In genomic region chr19:1273263-1274041, GRCh38 we compare ENCODE assay signal across 10 cellular contexts. TPM values are rescaled to one million over a fixed set of nuclear protein-coding genes. Genes with fewer than 3 reads are reported as not detected.
A peak's percentile ranks its signal among the peaks of the same experiment; 100 is the strongest.
DNase-seq lines count a peak whose midpoint lies in the region; ATAC-seq, FAIRE-seq and TF ChIP-seq lines count a peak whose summit lies in the region.
"Had no signal": no experiment of that assay in that cellular context is flagged by ENCODE, and none has a peak within 500 bp of the region (broad histone marks: within the 10 kb centered on the region; RNA-seq: fewer than 3 reads in every experiment).

No MANE protein-coding gene starts in this region.

- H3K4me2 ChIP-seq in A549: 0 out of 3 replicates have a peak overlapping the region, but pooled peaks have one; percentile 99
- peak overlapping the region; percentile 85; the same call in 1 of the 2 replicates for H3K4me2 ChIP-seq in GM12878 (ENCODE audit: control insufficient read depth, insufficient read depth)

- H3K4me1 ChIP-seq in A549: peaks cover 47% of the 10 kb centered on the region
- peaks cover 30% of the 10 kb centered on the region for H3K4me1 ChIP-seq in GM12878 (ENCODE audit: control insufficient read depth, insufficient read depth, low read length)
- peaks cover 39% of the 10 kb centered on the region for H3K4me1 ChIP-seq in mesodermal cell (ENCODE audit: control insufficient read depth, insufficient read depth, low read length, poor library complexity, severe bottlenecking)

- BruUV-seq in GM12878 (replicated peaks; lab: Mats Ljungman, UMichigan): no TSS peak

- no peak for TF ChIP-seq RAD21 in A549 (conservative IDR thresholded peaks at IDR 0.05 in 1 of 2, IDR thresholded peaks at IDR 0.05 in 1 of 2)
- no peak for TF ChIP-seq RAD21 in GM12878 (IDR thresholded peaks at IDR 0.05; ENCODE audit: insufficient read depth, low read depth, low read length)

- TF ChIP-seq EP300 in A549 (IDR thresholded peaks at IDR 0.05) (no peak), GM12878 (IDR thresholded peaks at IDR 0.05; ENCODE audit: borderline replicate concordance in 1 of 2, control insufficient read depth in 1 of 2, low read depth in 2 of 2, low read length in 2 of 2) (no peak)

- no peak for FAIRE-seq in A549 (lab: Jason Lieb, UNC)
- no peak for FAIRE-seq in GM12878 (lab: Jason Lieb, UNC)

- no peak overlapping the region for H3K27ac ChIP-seq in A549
- H3K27ac ChIP-seq in HL-60 (replicated peaks): peak overlapping the region; percentile 100
- H3K27ac ChIP-seq in GM12878 (ENCODE audit: control insufficient read depth, insufficient read depth): no peak overlapping the region
- peak overlapping the region; percentile 99 for H3K27ac ChIP-seq in mesodermal cell (ENCODE audit: low read depth, low read length, severe bottlenecking)

- H3K4me3 ChIP-seq in A549 (no peak overlapping the region), HL-60 (replicated peaks; ENCODE audit: insufficient read depth, low read length) (peak overlapping the region; percentile 61), GM12878 (no peak overlapping the region), mesodermal cell (ENCODE audit: extremely low read depth, insufficient read depth, low read length, poor library complexity, severe bottlenecking) (no peak overlapping the region)
- H3K4me3 ChIP-seq: ovary had no signal

- POLR2A ChIA-PET in A549 (lab: Yijun Ruan, JAX): interaction anchor here (0.6 to 0.8 kb wide), 2 partner anchors 21 to 171 kb away, joined by 4 to 6 read pairs; no protein-coding TSS in a partner anchor
- POLR2A ChIA-PET in GM12878 (lab: Charles Lee): interaction anchor here (0.6 to 1.7 kb wide), 4 partner anchors 10 to 30 kb away, joined by 3 to 8 read pairs (median 4); no protein-coding TSS in a partner anchor

- no peak overlapping the region; the same call in 1 of the 2 replicates for H3K9ac ChIP-seq in GM12878 (ENCODE audit: control insufficient read depth, insufficient read depth, low read length)

- no peak for TF ChIP-seq POLR2A in A549 (IDR thresholded peaks at IDR 0.05; ENCODE audit: low read length)
- peak; percentile 77 for TF ChIP-seq POLR2A in GM12878 (IDR thresholded peaks at IDR 0.05; ENCODE audit: low read depth, low read length)

- no peaks in the 10 kb centered on the region; the same call in 1 of the 2 replicates for H4K20me1 ChIP-seq in GM12878 (ENCODE audit: control insufficient read depth, insufficient read depth)

- peaks cover 34 to 40% of the 10 kb centered on the region in 2 experiments for H3K36me3 ChIP-seq in GM12878 (ENCODE audit: control insufficient read depth in 2 of 2, insufficient read depth in 2 of 2, low read length in 1 of 2)
- H3K36me3 ChIP-seq in mesodermal cell (ENCODE audit: control insufficient read depth, insufficient read depth, low read length): peaks cover 61% of the 10 kb centered on the region
- H3K36me3 ChIP-seq: ovary had no signal

- H3K9me3 ChIP-seq in A549: no peaks in the 10 kb centered on the region
- H3K9me3 ChIP-seq in GM12878 (replicated peaks; ENCODE audit: control insufficient read depth, insufficient read depth, low read length): no peaks in the 10 kb centered on the region
- H3K9me3 ChIP-seq in mesodermal cell (ENCODE audit: control insufficient read depth, low read length): no peaks in the 10 kb centered on the region
- H3K9me3 ChIP-seq: ovary had no signal

- 95% methylated on average over 18 of the region's 25 CpGs for WGBS in A549 (ENCODE audit: missing lambda C conversion rate)
- 95% methylated on average over 23 of the region's 25 CpGs for WGBS in GM12878 (ENCODE audit: insufficient coverage, insufficient replicate concordance, low lambda C conversion rate, missing lambda C conversion rate)
- 95 to 99% methylated on average over 24 to 25 of the region's 25 CpGs for WGBS in mesodermal cell (ENCODE audit: insufficient coverage in 2 of 2), 2 experiments

- intact Hi-C loops in GM12878 (cut with micrococcal nuclease; ENCODE audit: unreplicated experiment): no loop called here

- H3K27me3 ChIP-seq in HL-60 (ENCODE audit: insufficient read depth, poor library complexity, severe bottlenecking) (no peaks in the 10 kb centered on the region), GM12878 (replicated peaks in 1 of 2; ENCODE audit: control insufficient read depth in 2 of 2, insufficient read depth in 2 of 2, low read length in 1 of 2) (no peaks in the 10 kb centered on the region)
- H3K27me3 ChIP-seq: ovary had no signal

- CTCF ChIA-PET in A549 (lab: Yijun Ruan, JAX) (interaction anchor here (5.3 kb wide), 1 partner anchor 29 kb away, joined by 39 read pairs; no protein-coding TSS in a partner anchor), GM12878 (lab: Yijun Ruan, JAX) (interaction anchor here (0.6 to 4.0 kb wide), 3 partner anchors 29 to 135 kb away, joined by 3 to 32 read pairs (median 6); no protein-coding TSS in a partner anchor)

- in situ Hi-C loops in GM12878 (cut with MboI): no loop called here

- H2AFZ ChIP-seq in GM12878 (ENCODE audit: control insufficient read depth, low read depth, low read length): no peak overlapping the region

- SMC1A ChIA-PET in GM12878 (lab: Charles Lee; ENCODE audit: uncharacterized antibody, unreplicated experiment): interaction anchor here (0.9 kb wide), 1 partner anchor 29 kb away, joined by 4 read pairs; no protein-coding TSS in a partner anchor

- DNase-seq in A549 (ENCODE audit: low read depth in 1 of 2, low spot score in 1 of 2): no peak
- peak; percentile 75 to 96 for DNase-seq in HL-60 (ENCODE audit: low read depth in 1 of 2, low spot score in 1 of 2)
- DNase-seq in GM12878 (ENCODE audit: low read depth, low spot score): no peak
- no peak for DNase-seq in NCI-H187 treated with DMSO at 0.1 percent for 48 hours (lab: John Stamatoyannopoulos, UW)
- DNase-seq in NCI-H146 treated with DMSO at 0.1 percent for 48 hours (lab: John Stamatoyannopoulos, UW; ENCODE audit: unreplicated experiment): no peak
- DNase-seq: SHP77 treated with DMSO at 0.1 percent for 48 hours had no signal

- RAD21 ChIA-PET in GM12878 (lab: Charles Lee; ENCODE audit: unreplicated experiment): interaction anchor here (3.9 kb wide), 1 partner anchor 29 kb away, joined by 29 read pairs; no protein-coding TSS in a partner anchor

- H3K79me2 ChIP-seq in GM12878 (ENCODE audit: control insufficient read depth, insufficient read depth, low read length): peaks cover 70% of the 10 kb centered on the region

- TF ChIP-seq CTCF in A549 (IDR thresholded peaks at IDR 0.05) (no peak), HL-60 (IDR thresholded peaks at IDR 0.05; ENCODE audit: insufficient read depth, low read length) (no peak), GM12878 (IDR thresholded peaks at IDR 0.05 in 2 of 3, conservative IDR thresholded peaks at IDR 0.05 in 1 of 3; ENCODE audit: control insufficient read depth in 2 of 3, extremely low read depth in 1 of 3, insufficient read depth in 1 of 3, low read depth in 3 of 3, low read length in 3 of 3) (no peak)

- ATAC-seq in A549 (no peak), GM12878 (no peak), GM19351 (IDR thresholded peaks at IDR 0.05; ENCODE audit: unreplicated experiment) (no peak), HG02763 (IDR thresholded peaks at IDR 0.05; ENCODE audit: unreplicated experiment) (no peak)

RNA-seq across cellular contexts. Expression of gene FAM174C, which starts 1.9 kb away (rescaled TPM):
- polyA plus RNA-seq in A549 (2011; rRNA removed) (22.7 and 24.8 TPM in 2 replicates), A549 (2017; fragmentation: RNase III; extraction: RNeasy Plus Mini Kit Qiagen cat#74134 plus additional on column Dnase treatment) (35.6 to 37.6 TPM (median 37.1 TPM) in 3 replicates), GM12878 (2011; rRNA removed) (14.8 and 29.6 TPM in 2 replicates), GM12878 (2014; fragmentation: Illumina TruSeq; extraction: Trizol) (1.1 and 8.1 TPM in 2 replicates), GM12878 (2014; fragmentation: Nextera tagmentation; extraction: Ambion mirVana) (1 to 10 TPM in 1 of 2 experiments, under 1 TPM in 1; 0.89 to 6.9 TPM), GM12878 (2014; rRNA removed) (94.6 and 104 TPM in 2 replicates), GM12878 (2016; fragmentation: Nextera tagmentation; extraction: Ambion mirVana) (10 to 100 TPM; 72.0 to 79.9 TPM)
- 96.5 and 113 TPM in 2 replicates for polyA plus RNA-seq in A549 (2012; cell fraction: cytosol; rRNA removed)
- 61.6 and 78.1 TPM in 2 replicates for polyA plus RNA-seq in A549 (2012; cell fraction: nucleus; rRNA removed)
- polyA minus RNA-seq in A549 (2011; rRNA and poly(A)+ RNA removed): 5.3 and 6.7 TPM in 2 replicates
- total RNA-seq in GM12878 (2013; cell fraction: nucleolus; rRNA removed): 15.3 and 16.8 TPM in 2 replicates
- total RNA-seq in GM12878 (2014; rRNA removed) (52.8 and 57.6 TPM in 2 replicates), GM12878 (2014; rRNA removed; fragmentation: Illumina TruSeq; extraction: Trizol) (15.4 and 18.8 TPM in 2 replicates), GM12878 (2021) (71.8 and 73.0 TPM in 2 replicates)
- polyA plus RNA-seq in GM12878 (2011; ENCODE audit: low read depth): 13.7 TPM
- polyA plus RNA-seq in GM12878 (2011; cell fraction: cytosol; rRNA removed): 85.8 and 125 TPM in 2 replicates
- 64.1 and 89.0 TPM in 2 replicates for polyA plus RNA-seq in GM12878 (2011; cell fraction: nucleus; rRNA removed)
- polyA plus RNA-seq in GM12878 (2012): 61.2 and 63.0 TPM in 2 replicates
- 10.3 and 34.2 TPM in 2 replicates for polyA minus RNA-seq in GM12878 (2011; rRNA and poly(A)+ RNA removed)
- 20.5 and 25.9 TPM in 2 replicates for polyA minus RNA-seq in GM12878 (2011; cell fraction: cytosol; rRNA and poly(A)+ RNA removed)
- 11.1 and 20.1 TPM in 2 replicates for polyA minus RNA-seq in GM12878 (2011; cell fraction: nucleus; rRNA and poly(A)+ RNA removed)
- 22.1 TPM for polyA plus RNA-seq in mesodermal cell (2013, experiment 1 of 2)
- polyA plus RNA-seq in mesodermal cell (2013, experiment 2 of 2): 19.2 TPM

RNA-seq across cellular contexts. Expression of gene CIRBP, which starts 4.3 kb away (rescaled TPM):
- polyA plus RNA-seq in A549 (2011; rRNA removed): 92.4 and 151 TPM in 2 replicates
- 111 and 147 TPM in 2 replicates for polyA plus RNA-seq in A549 (2012; cell fraction: cytosol; rRNA removed)
- 246 and 410 TPM in 2 replicates for polyA plus RNA-seq in A549 (2012; cell fraction: nucleus; rRNA removed)
- polyA plus RNA-seq in A549 (2017; fragmentation: RNase III; extraction: RNeasy Plus Mini Kit Qiagen cat#74134 plus additional on column Dnase treatment): 178 to 201 TPM (median 189 TPM) in 3 replicates
- 38.3 and 44.0 TPM in 2 replicates for polyA minus RNA-seq in A549 (2011; rRNA and poly(A)+ RNA removed)
- 275 and 320 TPM in 2 replicates for total RNA-seq in GM12878 (2013; cell fraction: nucleolus; rRNA removed)
- 216 and 225 TPM in 2 replicates for total RNA-seq in GM12878 (2014; rRNA removed)
- 228 and 243 TPM in 2 replicates for total RNA-seq in GM12878 (2014; rRNA removed; fragmentation: Illumina TruSeq; extraction: Trizol)
- total RNA-seq in GM12878 (2021): 264 and 284 TPM in 2 replicates
- 115 TPM for polyA plus RNA-seq in GM12878 (2011; ENCODE audit: low read depth)
- polyA plus RNA-seq in GM12878 (2011; rRNA removed): 153 and 253 TPM in 2 replicates
- 253 and 279 TPM in 2 replicates for polyA plus RNA-seq in GM12878 (2011; cell fraction: cytosol; rRNA removed)
- 892 and 1,145 TPM in 2 replicates for polyA plus RNA-seq in GM12878 (2011; cell fraction: nucleus; rRNA removed)
- 254 and 374 TPM in 2 replicates for polyA plus RNA-seq in GM12878 (2012)
- polyA plus RNA-seq in GM12878 (2014; fragmentation: Illumina TruSeq; extraction: Trizol): 152 and 313 TPM in 2 replicates
- polyA plus RNA-seq in GM12878 (2014; fragmentation: Nextera tagmentation; extraction: Ambion mirVana): 10 to 100 TPM; 27.6 to 52.4 TPM
- polyA plus RNA-seq in GM12878 (2014; rRNA removed): 335 and 370 TPM in 2 replicates
- 100 to 1,000 TPM; 162 to 166 TPM for polyA plus RNA-seq in GM12878 (2016; fragmentation: Nextera tagmentation; extraction: Ambion mirVana)
- polyA minus RNA-seq in GM12878 (2011; rRNA and poly(A)+ RNA removed): 50.8 and 65.0 TPM in 2 replicates
- 44.4 and 56.1 TPM in 2 replicates for polyA minus RNA-seq in GM12878 (2011; cell fraction: cytosol; rRNA and poly(A)+ RNA removed)
- polyA minus RNA-seq in GM12878 (2011; cell fraction: nucleus; rRNA and poly(A)+ RNA removed): 81.2 and 108 TPM in 2 replicates
- 231 TPM for polyA plus RNA-seq in mesodermal cell (2013, experiment 1 of 2)
- 221 TPM for polyA plus RNA-seq in mesodermal cell (2013, experiment 2 of 2)

RNA-seq across cellular contexts. Expression of gene EFNA2, which starts 12.2 kb away (rescaled TPM):
- polyA plus RNA-seq in A549 (2011; rRNA removed): 0.16 and 0.24 TPM in 2 replicates
- 0.62 and 0.97 TPM in 2 replicates for polyA plus RNA-seq in A549 (2012; cell fraction: cytosol; rRNA removed)
- polyA plus RNA-seq in A549 (2012; cell fraction: nucleus; rRNA removed): 1.3 and 1.5 TPM in 2 replicates
- polyA plus RNA-seq in A549 (2017; fragmentation: RNase III; extraction: RNeasy Plus Mini Kit Qiagen cat#74134 plus additional on column Dnase treatment): 0.84 to 1.3 TPM (median 1.2 TPM) in 3 replicates
- polyA minus RNA-seq in A549 (2011; rRNA and poly(A)+ RNA removed): 0.29 TPM in 1 of 2 replicates, not detected in the other
- not detected in 2 replicates for total RNA-seq in GM12878 (2013; cell fraction: nucleolus; rRNA removed)
- total RNA-seq in GM12878 (2014; rRNA removed): not detected in 2 replicates
- total RNA-seq in GM12878 (2014; rRNA removed; fragmentation: Illumina TruSeq; extraction: Trizol): not detected in 2 replicates
- not detected in 2 replicates for total RNA-seq in GM12878 (2021)
- not detected for polyA plus RNA-seq in GM12878 (2011; ENCODE audit: low read depth)
- not detected in 2 replicates for polyA plus RNA-seq in GM12878 (2011; rRNA removed)
- not detected in 2 replicates for polyA plus RNA-seq in GM12878 (2011; cell fraction: cytosol; rRNA removed)
- polyA plus RNA-seq in GM12878 (2011; cell fraction: nucleus; rRNA removed): not detected in 2 replicates
- not detected in 2 replicates for polyA plus RNA-seq in GM12878 (2012)
- not detected in 2 replicates for polyA plus RNA-seq in GM12878 (2014; fragmentation: Illumina TruSeq; extraction: Trizol)
- not detected for polyA plus RNA-seq in GM12878 (2014; fragmentation: Nextera tagmentation; extraction: Ambion mirVana)
- polyA plus RNA-seq in GM12878 (2014; rRNA removed): not detected in 2 replicates
- not detected for polyA plus RNA-seq in GM12878 (2016; fragmentation: Nextera tagmentation; extraction: Ambion mirVana)
- polyA minus RNA-seq in GM12878 (2011; rRNA and poly(A)+ RNA removed): not detected in 2 replicates
- polyA minus RNA-seq in GM12878 (2011; cell fraction: cytosol; rRNA and poly(A)+ RNA removed): not detected in 2 replicates
- polyA minus RNA-seq in GM12878 (2011; cell fraction: nucleus; rRNA and poly(A)+ RNA removed): not detected in 2 replicates
- polyA plus RNA-seq in mesodermal cell (2013, experiment 1 of 2): 21.0 TPM
- polyA plus RNA-seq in mesodermal cell (2013, experiment 2 of 2): 13.1 TPM
- total RNA-seq: ovary had no signal

RNA-seq across cellular contexts. Expression of gene MIDN, which starts 25.1 kb away (rescaled TPM):
- polyA plus RNA-seq in A549 (2011; rRNA removed) (9.1 and 11.8 TPM in 2 replicates), A549 (2017; fragmentation: RNase III; extraction: RNeasy Plus Mini Kit Qiagen cat#74134 plus additional on column Dnase treatment) (27.7 to 33.4 TPM (median 31.4 TPM) in 3 replicates), GM12878 (2011; rRNA removed) (7.6 and 12.2 TPM in 2 replicates), GM12878 (2014; fragmentation: Illumina TruSeq; extraction: Trizol) (4.2 and 7.9 TPM in 2 replicates), GM12878 (2014; fragmentation: Nextera tagmentation; extraction: Ambion mirVana) (under 1 TPM; 0.38 to 0.63 TPM), GM12878 (2014; rRNA removed) (30.9 and 33.7 TPM in 2 replicates), GM12878 (2016; fragmentation: Nextera tagmentation; extraction: Ambion mirVana) (1 to 10 TPM; 2.3 TPM)
- 17.7 and 27.8 TPM in 2 replicates for polyA plus RNA-seq in A549 (2012; cell fraction: cytosol; rRNA removed)
- 45.7 and 73.9 TPM in 2 replicates for polyA plus RNA-seq in A549 (2012; cell fraction: nucleus; rRNA removed)
- polyA minus RNA-seq in A549 (2011; rRNA and poly(A)+ RNA removed): 23.7 and 25.2 TPM in 2 replicates
- total RNA-seq in GM12878 (2013; cell fraction: nucleolus; rRNA removed): 69.3 and 73.1 TPM in 2 replicates
- total RNA-seq in GM12878 (2014; rRNA removed) (6.1 and 8.4 TPM in 2 replicates), GM12878 (2014; rRNA removed; fragmentation: Illumina TruSeq; extraction: Trizol) (6.5 and 7.0 TPM in 2 replicates), GM12878 (2021) (51.5 and 52.3 TPM in 2 replicates)
- polyA plus RNA-seq in GM12878 (2011; ENCODE audit: low read depth): 6.0 TPM
- 24.2 and 29.5 TPM in 2 replicates for polyA plus RNA-seq in GM12878 (2011; cell fraction: cytosol; rRNA removed)
- 102 and 129 TPM in 2 replicates for polyA plus RNA-seq in GM12878 (2011; cell fraction: nucleus; rRNA removed)
- 26.6 and 35.6 TPM in 2 replicates for polyA plus RNA-seq in GM12878 (2012)
- 2.3 and 11.8 TPM in 2 replicates for polyA minus RNA-seq in GM12878 (2011; rRNA and poly(A)+ RNA removed)
- 21.7 and 23.8 TPM in 2 replicates for polyA minus RNA-seq in GM12878 (2011; cell fraction: cytosol; rRNA and poly(A)+ RNA removed)
- 29.9 and 46.6 TPM in 2 replicates for polyA minus RNA-seq in GM12878 (2011; cell fraction: nucleus; rRNA and poly(A)+ RNA removed)
- polyA plus RNA-seq in mesodermal cell (2013, experiment 1 of 2): 101 TPM
- polyA plus RNA-seq in mesodermal cell (2013, experiment 2 of 2): 84.0 TPM

RNA-seq across cellular contexts. Expression of gene ATP5F1D, which starts 31.9 kb away (rescaled TPM):
- polyA plus RNA-seq in A549 (2011; rRNA removed) (18.5 and 28.7 TPM in 2 replicates), A549 (2017; fragmentation: RNase III; extraction: RNeasy Plus Mini Kit Qiagen cat#74134 plus additional on column Dnase treatment) (96.9 to 101 TPM (median 99.7 TPM) in 3 replicates), GM12878 (2011; rRNA removed) (18.5 and 46.6 TPM in 2 replicates), GM12878 (2014; fragmentation: Illumina TruSeq; extraction: Trizol) (1.4 and 12.8 TPM in 2 replicates), GM12878 (2014; fragmentation: Nextera tagmentation; extraction: Ambion mirVana) (10 to 100 TPM in 1 of 2 experiments, 1 to 10 TPM in 1; 7.2 to 45.0 TPM), GM12878 (2014; rRNA removed) (179 and 216 TPM in 2 replicates), GM12878 (2016; fragmentation: Nextera tagmentation; extraction: Ambion mirVana) (100 to 1,000 TPM; 355 to 357 TPM)
- 158 and 210 TPM in 2 replicates for polyA plus RNA-seq in A549 (2012; cell fraction: cytosol; rRNA removed)
- polyA plus RNA-seq in A549 (2012; cell fraction: nucleus; rRNA removed): 114 and 225 TPM in 2 replicates
- polyA minus RNA-seq in A549 (2011; rRNA and poly(A)+ RNA removed): 12.4 and 18.2 TPM in 2 replicates
- total RNA-seq in GM12878 (2013; cell fraction: nucleolus; rRNA removed): 14.2 and 16.6 TPM in 2 replicates
- total RNA-seq in GM12878 (2014; rRNA removed) (45.8 and 52.5 TPM in 2 replicates), GM12878 (2014; rRNA removed; fragmentation: Illumina TruSeq; extraction: Trizol) (18.9 and 23.6 TPM in 2 replicates), GM12878 (2021) (304 and 305 TPM in 2 replicates)
- polyA plus RNA-seq in GM12878 (2011; ENCODE audit: low read depth): 34.8 TPM
- polyA plus RNA-seq in GM12878 (2011; cell fraction: cytosol; rRNA removed): 109 and 189 TPM in 2 replicates
- polyA plus RNA-seq in GM12878 (2011; cell fraction: nucleus; rRNA removed): 95.0 and 142 TPM in 2 replicates
- polyA plus RNA-seq in GM12878 (2012): 163 and 185 TPM in 2 replicates
- polyA minus RNA-seq in GM12878 (2011; rRNA and poly(A)+ RNA removed): 38.4 and 79.7 TPM in 2 replicates
- polyA minus RNA-seq in GM12878 (2011; cell fraction: cytosol; rRNA and poly(A)+ RNA removed): 73.8 and 96.8 TPM in 2 replicates
- 21.4 and 39.0 TPM in 2 replicates for polyA minus RNA-seq in GM12878 (2011; cell fraction: nucleus; rRNA and poly(A)+ RNA removed)
- polyA plus RNA-seq in mesodermal cell (2013, experiment 1 of 2): 132 TPM
- polyA plus RNA-seq in mesodermal cell (2013, experiment 2 of 2): 98.5 TPM

Comparison
In these comparisons a context has a peak if more than half of its experiments do, and no peak if none do; other contexts are left out.
1. DNase-seq: peak in HL-60 (2 of 2); none in A549 (0 of 2), GM12878 (single experiment), NCI-H187 treated with DMSO at 0.1 percent for 48 hours (single experiment) and NCI-H146 treated with DMSO at 0.1 percent for 48 hours (single experiment).
2. H3K27ac ChIP-seq: peak in HL-60 (single experiment) and mesodermal cell (single experiment); none in A549 (0 of 2) and GM12878 (single experiment).
3. Of the 24 proteins assayed by ChIP-seq in both GM12878 and A549: peak only in GM12878: POLR2A and POLR2AphosphoS2; only in A549: none; in both: none; in neither: 22.